21 cellular contexts compared by ENCODE assay signal in the genomic region with DNA sequence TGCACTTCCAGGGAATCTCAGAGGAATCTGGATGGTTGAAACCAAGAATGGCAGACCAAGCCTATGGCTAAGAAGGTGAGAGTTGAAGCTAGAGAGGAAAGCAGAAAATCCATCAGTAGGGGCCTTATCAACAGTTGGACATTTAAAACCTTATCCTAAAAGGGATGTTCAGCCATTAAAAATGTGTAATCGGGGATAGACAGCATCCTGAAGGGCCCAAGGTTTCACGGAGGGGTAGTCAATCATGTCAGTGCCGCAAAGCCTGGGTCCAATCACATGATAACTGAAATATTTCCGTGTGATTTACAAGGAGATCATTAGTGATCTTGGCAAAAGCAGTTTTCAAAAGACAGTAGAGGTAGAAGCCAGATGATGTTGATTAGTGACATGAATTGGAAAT.
A peak's percentile ranks its signal among the peaks of the same experiment; 100 is the strongest.
DNase-seq lines count a peak whose midpoint lies in the region; ATAC-seq, FAIRE-seq and TF ChIP-seq lines count a peak whose summit lies in the region.
"Had no signal": no experiment of that assay in that cellular context is flagged by ENCODE, and none has a peak within 500 bp of the region (broad histone marks: within the 10 kb centered on the region; RNA-seq: fewer than 3 reads in every experiment).

No MANE protein-coding gene starts in this region.

- no peak for ATAC-seq in GM23338
- ATAC-seq: A549; CD8-positive, alpha-beta T cell had no signal

- H3K4me2 ChIP-seq in GM23338, result no peak overlapping the region
- H3K4me2 ChIP-seq in astrocyte (ENCODE audit: low read length), result no peak overlapping the region
- H3K4me2 ChIP-seq in neural progenitor cell, result no peak overlapping the region
- H3K4me2 ChIP-seq: A549; BLaER1 treated with 17β-estradiol and CSF1 and Interleukin-3, amounts not matched to agents 10 nM and 100 nM had no signal

- H3K4me3 Mint-ChIP-seq in GM23338 (no peak overlapping the region), astrocyte (ENCODE audit: unreplicated experiment) (peak overlapping the region; percentile 2), neural progenitor cell (no peak overlapping the region), MCF 10A (ENCODE audit: unreplicated experiment) (no peak overlapping the region)
- H3K4me3 Mint-ChIP-seq: B cell; CD4-positive, alpha-beta T cell; CD8-positive, alpha-beta T cell had no signal

- H3K27ac ChIP-seq in GM23338 (ENCODE audit: low read depth) (no peak overlapping the region), astrocyte (ENCODE audit: low read depth, low read length) (no peak overlapping the region), neural progenitor cell (no peak overlapping the region), breast epithelium (no peak overlapping the region)
- H3K27ac ChIP-seq: 22Rv1; A549; BLaER1 treated with 17β-estradiol and CSF1 and Interleukin-3, amounts not matched to agents 10 nM and 100 nM; C4-2B had no signal

- H3K36me3 ChIP-seq in GM23338 (ENCODE audit: insufficient read depth) (no peaks in the 10 kb centered on the region), astrocyte (ENCODE audit: insufficient read depth, low read length) (no peaks in the 10 kb centered on the region), neural progenitor cell (no peaks in the 10 kb centered on the region), breast epithelium (no peaks in the 10 kb centered on the region)
- H3K36me3 ChIP-seq: BLaER1 treated with 17β-estradiol and CSF1 and Interleukin-3, amounts not matched to agents 10 nM and 100 nM had no signal

- TF ChIP-seq POLR2A in breast epithelium (IDR thresholded peaks at IDR 0.05), result no peak

- no peaks in the 10 kb centered on the region for H4K20me1 ChIP-seq in GM23338 (replicated peaks; ENCODE audit: insufficient read depth)
- H4K20me1 ChIP-seq in astrocyte (ENCODE audit: insufficient read depth, low read length), result no peaks in the 10 kb centered on the region
- no peaks in the 10 kb centered on the region for H4K20me1 ChIP-seq in neural progenitor cell (ENCODE audit: low read depth)
- H4K20me1 ChIP-seq: BLaER1 treated with 17β-estradiol and CSF1 and Interleukin-3, amounts not matched to agents 10 nM and 100 nM had no signal

- H3K36me3 Mint-ChIP-seq in GM23338 (ENCODE audit: low read depth) (no peaks in the 10 kb centered on the region), astrocyte (ENCODE audit: low read depth, unreplicated experiment) (no peaks in the 10 kb centered on the region), neural progenitor cell (no peaks in the 10 kb centered on the region), MCF 10A (ENCODE audit: insufficient read depth, unreplicated experiment) (no peaks in the 10 kb centered on the region)
- H3K36me3 Mint-ChIP-seq: CD8-positive, alpha-beta T cell had no signal

- H3K27ac Mint-ChIP-seq in GM23338 (no peak overlapping the region), astrocyte (ENCODE audit: unreplicated experiment) (no peak overlapping the region), neural progenitor cell (peak overlapping the region; percentile 10), MCF 10A (ENCODE audit: low read depth, unreplicated experiment) (no peak overlapping the region)
- H3K27ac Mint-ChIP-seq: B cell; CD4-positive, alpha-beta T cell; CD8-positive, alpha-beta T cell had no signal

- CTCF ChIA-PET in MCF 10A (lab: Yijun Ruan, JAX), result no interaction called here

- no peak for FAIRE-seq in astrocyte (lab: Jason Lieb, UNC)
- FAIRE-seq: A549, D721Med, G401.6, GM12891, GM19239 had no signal

- no peak for TF ChIP-seq CTCF in GM23338 (conservative IDR thresholded peaks at IDR 0.05; ENCODE audit: low read depth in 2 of 2)
- TF ChIP-seq CTCF in astrocyte (IDR thresholded peaks at IDR 0.05; ENCODE audit: insufficient read depth, low read depth, low read length), result no peak
- no peak for TF ChIP-seq CTCF in neural progenitor cell (IDR thresholded peaks at IDR 0.05)
- no peak for TF ChIP-seq CTCF in breast epithelium (IDR thresholded peaks at IDR 0.05)
- no peak for TF ChIP-seq CTCF in MCF 10A (IDR thresholded peaks at IDR 0.05; ENCODE audit: unreplicated experiment)

- H3K9me3 ChIP-seq in astrocyte (ENCODE audit: insufficient read depth, low read depth, low read length), result no peaks in the 10 kb centered on the region
- H3K9me3 ChIP-seq in neural progenitor cell (ENCODE audit: low read depth), result no peaks in the 10 kb centered on the region
- peaks cover 0 to 7% of the 10 kb centered on the region in 2 donors for H3K9me3 ChIP-seq in breast epithelium
- H3K9me3 ChIP-seq: A549; BLaER1 treated with 17β-estradiol and CSF1 and Interleukin-3, amounts not matched to agents 10 nM and 100 nM; Caco-2 had no signal

- H3K27me3 ChIP-seq in GM23338 (ENCODE audit: insufficient read depth) (no peaks in the 10 kb centered on the region), astrocyte (ENCODE audit: insufficient read depth, low read length) (no peaks in the 10 kb centered on the region), neural progenitor cell (no peaks in the 10 kb centered on the region), breast epithelium (no peaks in the 10 kb centered on the region)
- H3K27me3 ChIP-seq: BLaER1 treated with 17β-estradiol and CSF1 and Interleukin-3, amounts not matched to agents 10 nM and 100 nM had no signal

- no peaks in the 10 kb centered on the region for H3K9me2 ChIP-seq in GM23338 (ENCODE audit: insufficient read depth)

- H3K9me3 Mint-ChIP-seq in GM23338, result no peaks in the 10 kb centered on the region
- H3K9me3 Mint-ChIP-seq in astrocyte (ENCODE audit: unreplicated experiment), result no peaks in the 10 kb centered on the region
- H3K9me3 Mint-ChIP-seq in neural progenitor cell, result peaks cover under 1% of the 10 kb centered on the region
- H3K9me3 Mint-ChIP-seq in MCF 10A (ENCODE audit: unreplicated experiment), result no peaks in the 10 kb centered on the region
- H3K9me3 Mint-ChIP-seq: CD4-positive, alpha-beta T cell; CD8-positive, alpha-beta T cell had no signal

- no peak overlapping the region for H3K9ac ChIP-seq in astrocyte (ENCODE audit: low read length)
- H3K9ac ChIP-seq in neural progenitor cell, result no peak overlapping the region
- H3K9ac ChIP-seq: BLaER1 treated with 17β-estradiol and CSF1 and Interleukin-3, amounts not matched to agents 10 nM and 100 nM had no signal

- H3K4me1 Mint-ChIP-seq in GM23338 (no peaks in the 10 kb centered on the region), astrocyte (ENCODE audit: low read depth, unreplicated experiment) (peaks cover 3% of the 10 kb centered on the region), neural progenitor cell (no peaks in the 10 kb centered on the region), MCF 10A (ENCODE audit: insufficient read depth, unreplicated experiment) (no peaks in the 10 kb centered on the region)
- H3K4me1 Mint-ChIP-seq: B cell had no signal

- DNase-seq in GM23338 (ENCODE audit: low spot score) (no peak), astrocyte (ENCODE audit: low read depth) (no peak), neural progenitor cell (ENCODE audit: low spot score) (no peak), breast epithelium (ENCODE audit: low spot score in 2 of 2) (no peak), MCF 10A (ENCODE audit: unreplicated experiment) (no peak)
- DNase-seq: AML-193; Caco-2; Calu3; CD4-positive, alpha-beta T cell; CD8-positive, alpha-beta T cell; DMS79 treated with DMSO at 0.1 percent for 48 hours; GF-D8 had no signal

- intact Hi-C loops in breast epithelium (cut with DNase I; ENCODE audit: low total_unique reads) (no loop called here), MCF 10A (cut with micrococcal nuclease) (no loop called here)

- POLR2A ChIA-PET in MCF 10A (lab: Yijun Ruan, JAX), result no interaction called here

- H3K79me2 ChIP-seq in GM23338 (replicated peaks; ENCODE audit: insufficient read depth), result no peaks in the 10 kb centered on the region
- H3K79me2 ChIP-seq in astrocyte (ENCODE audit: insufficient read depth, low read length), result no peaks in the 10 kb centered on the region
- no peaks in the 10 kb centered on the region for H3K79me2 ChIP-seq in neural progenitor cell (ENCODE audit: low read depth)

- H3K27me3 Mint-ChIP-seq in GM23338 (ENCODE audit: insufficient read depth, low read depth, poor library complexity) (peaks cover 1% of the 10 kb centered on the region), astrocyte (ENCODE audit: low read depth, unreplicated experiment) (no peaks in the 10 kb centered on the region), neural progenitor cell (ENCODE audit: insufficient read depth, low read depth) (peaks cover 2% of the 10 kb centered on the region), MCF 10A (ENCODE audit: insufficient read depth, unreplicated experiment) (no peaks in the 10 kb centered on the region)
- H3K27me3 Mint-ChIP-seq: CD4-positive, alpha-beta T cell had no signal

- H2AFZ ChIP-seq in GM23338 (peak overlapping the region; percentile 80; the same call in 1 of the 2 replicates), astrocyte (ENCODE audit: low read depth, low read length) (no peak overlapping the region), neural progenitor cell (replicated peaks) (no peak overlapping the region)

- H3F3A ChIP-seq in GM23338 (replicated peaks; ENCODE audit: low read depth) (no peaks in the 10 kb centered on the region), neural progenitor cell (ENCODE audit: low read depth) (no peaks in the 10 kb centered on the region)

- H3K4me1 ChIP-seq in GM23338 (ENCODE audit: insufficient read depth) (no peaks in the 10 kb centered on the region), astrocyte (ENCODE audit: insufficient read depth, low read length) (no peaks in the 10 kb centered on the region), neural progenitor cell (no peaks in the 10 kb centered on the region), breast epithelium (no peaks in the 10 kb centered on the region)
- H3K4me1 ChIP-seq: A549; BLaER1 treated with 17β-estradiol and CSF1 and Interleukin-3, amounts not matched to agents 10 nM and 100 nM; Caco-2 had no signal

- BruUV-seq in MCF 10A (replicated peaks; lab: Mats Ljungman, UMichigan), result no TSS peak

- H3K4me3 ChIP-seq in GM23338 (no peak overlapping the region), astrocyte (ENCODE audit: insufficient read depth, low read depth, low read length) (no peak overlapping the region), neural progenitor cell (no peak overlapping the region), breast epithelium (no peak overlapping the region)
- H3K4me3 ChIP-seq: A549; BLaER1 treated with 17β-estradiol and CSF1 and Interleukin-3, amounts not matched to agents 10 nM and 100 nM had no signal

TF ChIP-seq in GM23338, 12 proteins besides CTCF, POLR2A, EP300 and RAD21:
- no peak for TF ChIP-seq ZNF114 (CRISPR knock-in tag; IDR thresholded peaks at IDR 0.05)
- no peak for TF ChIP-seq EZH2phosphoT487 (IDR thresholded peaks at IDR 0.05; ENCODE audit: unreplicated experiment)
- TF ChIP-seq, protein P1, sequence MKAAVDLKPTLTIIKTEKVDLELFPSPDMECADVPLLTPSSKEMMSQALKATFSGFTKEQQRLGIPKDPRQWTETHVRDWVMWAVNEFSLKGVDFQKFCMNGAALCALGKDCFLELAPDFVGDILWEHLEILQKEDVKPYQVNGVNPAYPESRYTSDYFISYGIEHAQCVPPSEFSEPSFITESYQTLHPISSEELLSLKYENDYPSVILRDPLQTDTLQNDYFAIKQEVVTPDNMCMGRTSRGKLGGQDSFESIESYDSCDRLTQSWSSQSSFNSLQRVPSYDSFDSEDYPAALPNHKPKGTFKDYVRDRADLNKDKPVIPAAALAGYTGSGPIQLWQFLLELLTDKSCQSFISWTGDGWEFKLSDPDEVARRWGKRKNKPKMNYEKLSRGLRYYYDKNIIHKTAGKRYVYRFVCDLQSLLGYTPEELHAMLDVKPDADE (IDR thresholded peaks at IDR 0.05), result no peak
- no peak for TF ChIP-seq STAT1 (IDR thresholded peaks at IDR 0.05; ENCODE audit: unreplicated experiment)
TF ChIP-seq in GM23338: peak in this region for 0.
